In genomic region chr6:141418076-141418475, GRCh38 we compare ENCODE assay signal across 6 cellular contexts.
"Had no signal": no experiment of that assay in that cellular context is flagged by ENCODE, and none has a peak within 500 bp of the region (broad histone marks: within the 10 kb centered on the region; RNA-seq: fewer than 3 reads in every experiment).

No MANE protein-coding gene starts in this region.

- H3K4me3 Mint-ChIP-seq: IgD-negative memory B cell had no signal

- DNase-seq: IMR-90, KBM-7, KG1 had no signal

- H3K27ac ChIP-seq: HL-60 had no signal

- H3K27me3 Mint-ChIP-seq: IgD-negative memory B cell had no signal

- H3K27ac Mint-ChIP-seq: IgD-negative memory B cell had no signal

- H3K36me3 Mint-ChIP-seq: IgD-negative memory B cell had no signal

- H3K9me3 Mint-ChIP-seq: IgD-negative memory B cell had no signal

- FAIRE-seq: HTR-8/SVneo had no signal
